11 cellular contexts compared by ENCODE assay signal in genomic region chr21:38839683-38840286, GRCh38.
DNase-seq lines count a peak whose midpoint lies in the region; ATAC-seq and TF ChIP-seq lines count a peak whose summit lies in the region.
"Had no signal": no experiment of that assay in that cellular context is flagged by ENCODE, and none has a peak within 500 bp of the region (broad histone marks: within the 10 kb centered on the region; RNA-seq: fewer than 3 reads in every experiment).

No MANE protein-coding gene starts in this region.

- H3K27ac ChIP-seq in RWPE1, result peak overlapping the region; percentile 98
- H3K27ac ChIP-seq: cardiac muscle cell had no signal

- DNase-seq in activated T-cell treated with anti-CD3 and anti-CD28 coated beads, Interleukin-2, amount 50 U/mL, for 24 hours, result no peak
- DNase-seq in activated T-cell treated with anti-CD3 and anti-CD28 coated beads for 4 hours, result no peak
- peak; percentile 76 for DNase-seq in RWPE1 (ENCODE audit: low spot score)
- peak; percentile 97 for DNase-seq in fibroblast of mammary gland (ENCODE audit: low read depth)
- DNase-seq in stimulated activated naive CD8-positive, alpha-beta T cell treated with anti-CD3 and anti-CD28 coated beads, Interleukin-15, Interleukin-2, amounts not matched to agents 100 U/mL and 50 U/mL, for 24 hours, result peak; percentile 23
- DNase-seq in DMS79 treated with DMSO at 0.1 percent for 48 hours (lab: John Stamatoyannopoulos, UW), result no peak
- DNase-seq: CD4-positive, CD25-positive, alpha-beta regulatory T cell; NCI-H2029 treated with DMSO at 0.1 percent for 48 hours had no signal

- H3K4me3 Mint-ChIP-seq in activated T-cell treated with anti-CD3 and anti-CD28 coated beads, Interleukin-2, amount 50 U/mL, for 24 hours, result no peak overlapping the region
- H3K4me3 Mint-ChIP-seq: CD4-positive, CD25-positive, alpha-beta regulatory T cell had no signal

- peaks cover 4% of the 10 kb centered on the region for H3K27me3 Mint-ChIP-seq in activated T-cell treated with anti-CD3 and anti-CD28 coated beads, Interleukin-2, amount 50 U/mL, for 24 hours

- no peaks in the 10 kb centered on the region for H3K9me3 Mint-ChIP-seq in activated T-cell treated with anti-CD3 and anti-CD28 coated beads, Interleukin-2, amount 50 U/mL, for 24 hours
- H3K9me3 Mint-ChIP-seq: CD4-positive, CD25-positive, alpha-beta regulatory T cell had no signal

- POLR2A ChIA-PET in RWPE1 (lab: Yijun Ruan, JAX; ENCODE audit: low non-redundant PET), result no interaction called here

- peaks cover 32% of the 10 kb centered on the region for H3K4me1 Mint-ChIP-seq in activated T-cell treated with anti-CD3 and anti-CD28 coated beads, Interleukin-2, amount 50 U/mL, for 24 hours (ENCODE audit: low read depth)
- H3K4me1 Mint-ChIP-seq: CD4-positive, CD25-positive, alpha-beta regulatory T cell had no signal

- no peaks in the 10 kb centered on the region for H3K36me3 Mint-ChIP-seq in activated T-cell treated with anti-CD3 and anti-CD28 coated beads, Interleukin-2, amount 50 U/mL, for 24 hours (ENCODE audit: low read depth)
- H3K36me3 Mint-ChIP-seq: CD4-positive, CD25-positive, alpha-beta regulatory T cell had no signal

- TF ChIP-seq CTCF in RWPE1 (conservative IDR thresholded peaks at IDR 0.05; ENCODE audit: low read depth) (no peak), fibroblast of mammary gland (conservative IDR thresholded peaks at IDR 0.05; ENCODE audit: control insufficient read depth, insufficient read depth, low read depth, low read length) (no peak)

- peak overlapping the region; percentile 64 for H3K27ac Mint-ChIP-seq in activated T-cell treated with anti-CD3 and anti-CD28 coated beads, Interleukin-2, amount 50 U/mL, for 24 hours
- H3K27ac Mint-ChIP-seq: CD4-positive, CD25-positive, alpha-beta regulatory T cell had no signal

- ATAC-seq in stimulated activated naive CD8-positive, alpha-beta T cell treated with anti-CD3 and anti-CD28 coated beads, Interleukin-15, Interleukin-2, amounts not matched to agents 100 U/mL and 50 U/mL, for 24 hours, result peak; percentile 82
- ATAC-seq in GM18502 (IDR thresholded peaks at IDR 0.05; ENCODE audit: poor library complexity, unreplicated experiment), result no peak
- ATAC-seq in GM21619 (IDR thresholded peaks at IDR 0.05; ENCODE audit: unreplicated experiment), result no peak

- H3K4me3 ChIP-seq in fibroblast of mammary gland (ENCODE audit: control insufficient read depth, low read depth, low read length), result no peak overlapping the region
- H3K4me3 ChIP-seq: cardiac muscle cell had no signal

- CTCF ChIA-PET in RWPE1 (lab: Yijun Ruan, JAX), result interaction anchor here (0.6 to 1.2 kb wide), 2 partner anchors 12 to 200 kb away, joined by 3 to 4 read pairs; no protein-coding TSS in a partner anchor

Comparison
In these comparisons a context has a peak if more than half of its experiments do, and no peak if none do; other contexts are left out.
1. DNase-seq: peak in RWPE1 (single experiment), fibroblast of mammary gland (single experiment) and stimulated activated naive CD8-positive, alpha-beta T cell treated with anti-CD3 and anti-CD28 coated beads, Interleukin-15, Interleukin-2, amounts not matched to agents 100 U/mL and 50 U/mL, for 24 hours (single experiment); none in activated T-cell treated with anti-CD3 and anti-CD28 coated beads, Interleukin-2, amount 50 U/mL, for 24 hours (single experiment), activated T-cell treated with anti-CD3 and anti-CD28 coated beads for 4 hours (single experiment) and DMS79 treated with DMSO at 0.1 percent for 48 hours (single experiment).